Comparison of ENCODE assay signal across 31 cellular contexts in genomic region chr20:52017669-52018317, GRCh38.
"Had no signal": no experiment of that assay in that cellular context is flagged by ENCODE, and none has a peak within 500 bp of the region (broad histone marks: within the 10 kb centered on the region; RNA-seq: fewer than 3 reads in every experiment).

No MANE protein-coding gene starts in this region.

- H3K27ac ChIP-seq: brain microvascular endothelial cell, SJCRH30, SK-N-MC, WERI-Rb-1 had no signal

- H3K36me3 ChIP-seq: brain microvascular endothelial cell, SJCRH30, WERI-Rb-1 had no signal

- H3K27me3 Mint-ChIP-seq: activated CD4-positive, alpha-beta T cell treated with anti-CD3 and anti-CD28 coated beads, Interleukin-2, amount 10 ng/mL, durations not matched to agents 24 days and 14 days; activated CD8-positive, alpha-beta T cell treated with anti-CD3 and anti-CD28 coated beads for 36 hours; activated naive CD8-positive, alpha-beta T cell treated with anti-CD3 and anti-CD28 coated beads for 36 hours; activated T-helper 17 cell treated with anti-CD3 and anti-CD28 coated beads, Interleukin-2, amount 50 U/mL, for 72 hours had no signal

- ATAC-seq: activated CD8-positive, alpha-beta T cell treated with anti-CD3 and anti-CD28 coated beads for 36 hours; activated T-cell treated with anti-CD3 and anti-CD28 coated beads, Interleukin-2, amount 50 U/mL, for 72 hours; activated T-helper 17 cell treated with anti-CD3 and anti-CD28 coated beads, Interleukin-2, amount 50 U/mL, for 72 hours; Panc1 had no signal

- H3K4me3 Mint-ChIP-seq: activated CD4-positive, alpha-beta T cell treated with anti-CD3 and anti-CD28 coated beads, Interleukin-2, amount 10 ng/mL, durations not matched to agents 24 days and 14 days; activated CD8-positive, alpha-beta T cell treated with anti-CD3 and anti-CD28 coated beads for 36 hours; activated naive CD8-positive, alpha-beta T cell treated with anti-CD3 and anti-CD28 coated beads for 36 hours; activated T-cell treated with anti-CD3 and anti-CD28 coated beads, Interleukin-2, amount 50 U/mL, for 72 hours; activated T-helper 17 cell treated with anti-CD3 and anti-CD28 coated beads, Interleukin-2, amount 50 U/mL, for 72 hours had no signal

- H3K4me3 ChIP-seq: SJCRH30, SK-N-MC had no signal

- H3K4me1 ChIP-seq: SJCRH30 had no signal

- H3K9me3 Mint-ChIP-seq: activated CD8-positive, alpha-beta T cell treated with anti-CD3 and anti-CD28 coated beads for 36 hours; activated naive CD8-positive, alpha-beta T cell treated with anti-CD3 and anti-CD28 coated beads for 36 hours had no signal

- H3K27me3 ChIP-seq: brain microvascular endothelial cell, SJCRH30 had no signal

- H3K36me3 Mint-ChIP-seq: activated naive CD8-positive, alpha-beta T cell treated with anti-CD3 and anti-CD28 coated beads for 36 hours had no signal

- DNase-seq: activated CD4-positive, alpha-beta T cell treated with anti-CD3 and anti-CD28 coated beads, Interleukin-2, amount 10 ng/mL, durations not matched to agents 24 days and 14 days; activated CD4-positive, alpha-beta T cell treated with anti-CD3 and anti-CD28 coated beads, Interleukin-2, amount 50 U/mL, for 4 hours; activated CD4-positive, CD25-positive, alpha-beta regulatory T cell; activated CD8-positive, alpha-beta T cell treated with anti-CD3 and anti-CD28 coated beads for 36 hours; activated effector memory CD4-positive, alpha-beta T cell treated with anti-CD3 and anti-CD28 coated beads, Interleukin-2, amount 50 U/mL, for 16 hours; activated naive CD4-positive, alpha-beta T cell; activated naive CD4-positive, alpha-beta T cell treated with anti-CD3 and anti-CD28 coated beads, Interleukin-2, amount 50 U/mL, for 16 hours; activated naive CD8-positive, alpha-beta T cell treated with anti-CD3 and anti-CD28 coated beads for 36 hours; activated T-cell treated with anti-CD3 and anti-CD28 coated beads, Interleukin-2, amount 50 U/mL, for 1 hour; activated T-cell treated with anti-CD3 and anti-CD28 coated beads, Interleukin-2, amount 50 U/mL, for 72 hours; amniotic stem cell; aorta; central memory CD4-positive, alpha-beta T cell; Karpas-422; NCI-H1048; NCI-H1105 treated with DMSO at 0.1 percent for 48 hours; NCI-H1436; NCI-H1694; NCI-H1930; NCI-H2081 treated with DMSO at 0.1 percent for 48 hours; NCI-H226; NCI-H446 treated with DMSO at 0.1 percent for 48 hours; NCI-H524 treated with DMSO at 0.1 percent for 48 hours; SHP77; SJCRH30; T1000; WERI-Rb-1 had no signal

- H3K27ac Mint-ChIP-seq: activated CD4-positive, alpha-beta T cell treated with anti-CD3 and anti-CD28 coated beads, Interleukin-2, amount 10 ng/mL, durations not matched to agents 24 days and 14 days; activated CD8-positive, alpha-beta T cell treated with anti-CD3 and anti-CD28 coated beads for 36 hours; activated naive CD8-positive, alpha-beta T cell treated with anti-CD3 and anti-CD28 coated beads for 36 hours; activated T-cell treated with anti-CD3 and anti-CD28 coated beads, Interleukin-2, amount 50 U/mL, for 72 hours; activated T-helper 17 cell treated with anti-CD3 and anti-CD28 coated beads, Interleukin-2, amount 50 U/mL, for 72 hours had no signal

- H3K4me1 Mint-ChIP-seq: activated CD4-positive, alpha-beta T cell treated with anti-CD3 and anti-CD28 coated beads, Interleukin-2, amount 10 ng/mL, durations not matched to agents 24 days and 14 days; activated naive CD8-positive, alpha-beta T cell treated with anti-CD3 and anti-CD28 coated beads for 36 hours; activated T-helper 17 cell treated with anti-CD3 and anti-CD28 coated beads, Interleukin-2, amount 50 U/mL, for 72 hours had no signal

- H3K9me3 ChIP-seq: SJCRH30 had no signal
